In genomic region chr5:180350711-180351110, GRCh38 we compare ENCODE assay signal across 17 cellular contexts. TPM values are rescaled to one million over a fixed set of nuclear protein-coding genes. Genes with fewer than 3 reads are reported as not detected.
A peak's percentile ranks its signal among the peaks of the same experiment; 100 is the strongest.
DNase-seq lines count a peak whose midpoint lies in the region; TF ChIP-seq lines count a peak whose summit lies in the region.
"Had no signal": no experiment of that assay in that cellular context is flagged by ENCODE, and none has a peak within 500 bp of the region (broad histone marks: within the 10 kb centered on the region; RNA-seq: fewer than 3 reads in every experiment).

No MANE protein-coding gene starts in this region.

- H3K27me3 Mint-ChIP-seq in CD8-positive, alpha-beta memory T cell = peaks cover 29 to 35% of the 10 kb centered on the region in 2 donors
- peaks cover 36% of the 10 kb centered on the region for H3K27me3 Mint-ChIP-seq in neural crest cell (ENCODE audit: low read depth)

- H3K27me3 ChIP-seq in CD8-positive, alpha-beta memory T cell (ENCODE audit: insufficient read depth, low read length, poor library complexity, severe bottlenecking) = peaks cover 21% of the 10 kb centered on the region

- TF ChIP-seq CTCF in fibroblast of pulmonary artery (IDR thresholded peaks at IDR 0.05; ENCODE audit: low read length, missing control alignments) = no peak
- no peak for TF ChIP-seq CTCF in neural crest cell (conservative IDR thresholded peaks at IDR 0.05)

- H3K9me3 ChIP-seq in CD8-positive, alpha-beta memory T cell (ENCODE audit: low read length) = no peaks in the 10 kb centered on the region
- H3K9me3 ChIP-seq: neutrophil had no signal

- peaks cover 7 to 14% (median 10%) of the 10 kb centered on the region in 3 donors for H3K4me1 Mint-ChIP-seq in CD8-positive, alpha-beta memory T cell
- peaks cover 27% of the 10 kb centered on the region for H3K4me1 Mint-ChIP-seq in neural crest cell

- CTCF ChIA-PET in CD8-positive, alpha-beta memory T cell (lab: Charles Lee) = no interaction called here

- peaks cover 7% of the 10 kb centered on the region for H3K4me1 ChIP-seq in CD8-positive, alpha-beta memory T cell (ENCODE audit: insufficient read depth, low read length)

- peak overlapping the region in 5 of 7 donors; percentile 47 to 78 (median 73) for H3K4me3 Mint-ChIP-seq in CD8-positive, alpha-beta memory T cell
- peak overlapping the region; percentile 93 for H3K4me3 Mint-ChIP-seq in neural crest cell
- H3K4me3 Mint-ChIP-seq: activated CD4-positive, alpha-beta T cell treated with anti-CD3 and anti-CD28 coated beads, Interleukin-2, amount 10 ng/mL, durations not matched to agents 7 days and 5 days had no signal

- no peak overlapping the region for H3K27ac ChIP-seq in CD8-positive, alpha-beta memory T cell (ENCODE audit: low read depth, low read length)
- H3K27ac ChIP-seq in caudate nucleus (ENCODE audit: low read depth, low read length) = no peak overlapping the region
- H3K27ac ChIP-seq: neutrophil had no signal

- H3K9me3 Mint-ChIP-seq in CD8-positive, alpha-beta memory T cell = no peaks in the 10 kb centered on the region
- no peaks in the 10 kb centered on the region for H3K9me3 Mint-ChIP-seq in neural crest cell
- H3K9me3 Mint-ChIP-seq: activated CD4-positive, alpha-beta T cell treated with anti-CD3 and anti-CD28 coated beads, Interleukin-2, amount 10 ng/mL, durations not matched to agents 7 days and 5 days; effector memory CD8-positive, alpha-beta T cell had no signal

- peak overlapping the region in 2 of 8 donors; percentile 4 to 43 for H3K27ac Mint-ChIP-seq in CD8-positive, alpha-beta memory T cell
- no peak overlapping the region for H3K27ac Mint-ChIP-seq in neural crest cell (ENCODE audit: unreplicated experiment)
- H3K27ac Mint-ChIP-seq: activated CD4-positive, alpha-beta T cell treated with anti-CD3 and anti-CD28 coated beads, Interleukin-2, amount 10 ng/mL, durations not matched to agents 7 days and 5 days; effector memory CD8-positive, alpha-beta T cell had no signal

- H3K36me3 ChIP-seq in CD8-positive, alpha-beta memory T cell (ENCODE audit: insufficient read depth, low read length) = no peaks in the 10 kb centered on the region
- H3K36me3 ChIP-seq: neutrophil had no signal

- no peak for DNase-seq in CD8-positive, alpha-beta memory T cell
- DNase-seq in SK-N-DZ (ENCODE audit: low spot score) (peak; percentile 39), fibroblast of pulmonary artery (ENCODE audit: low read depth) (no peak), neural crest cell (ENCODE audit: low read depth, low spot score) (no peak), NCI-H1048 (lab: John Stamatoyannopoulos, UW) (no peak), activated T-cell treated with anti-CD3 and anti-CD28 coated beads for 4 hours (no peak), foreskin melanocyte (no peak), caudate nucleus (lab: John Stamatoyannopoulos, UW) (no peak)
- DNase-seq: activated CD4-positive, alpha-beta T cell treated with anti-CD3 and anti-CD28 coated beads, Interleukin-2, amount 10 ng/mL, durations not matched to agents 7 days and 5 days; activated gamma-delta T cell treated with Interleukin-2 at 50 U/mL for 16 hours; effector memory CD8-positive, alpha-beta T cell; hypothalamus; Kasumi-1; NCI-H1092 treated with DMSO at 0.1 percent for 48 hours; NCI-H2081; NCI-H510A treated with DMSO at 0.1 percent for 48 hours had no signal

- no peak overlapping the region for H3K4me3 ChIP-seq in CD8-positive, alpha-beta memory T cell (ENCODE audit: low read length)
- H3K4me3 ChIP-seq in fibroblast of pulmonary artery (replicated peaks; ENCODE audit: low read depth, low read length) = peak overlapping the region; percentile 76

- POLR2A ChIA-PET in CD8-positive, alpha-beta memory T cell (lab: Charles Lee) = no interaction called here

- peaks cover 0 to 2% (median 0%) of the 10 kb centered on the region in 3 donors for H3K36me3 Mint-ChIP-seq in CD8-positive, alpha-beta memory T cell
- no peaks in the 10 kb centered on the region for H3K36me3 Mint-ChIP-seq in neural crest cell (ENCODE audit: low read depth)

RNA-seq across cellular contexts. Expression of gene GFPT2, which starts 2.4 kb away (rescaled TPM):
- 1 to 10 TPM; 1.7 to 1.9 TPM for total RNA-seq in CD8-positive, alpha-beta memory T cell
- polyA plus RNA-seq in CD8-positive, alpha-beta memory T cell = 0.41 TPM
- 5.1 and 6.3 TPM in 2 replicates for polyA plus RNA-seq in SK-N-DZ (2014; cell fraction: cytosol; rRNA removed)
- polyA plus RNA-seq in SK-N-DZ (2014; cell fraction: nucleus; rRNA removed) = 5.5 and 19.4 TPM in 2 replicates
- total RNA-seq in neural crest cell = 11.1 and 12.5 TPM in 2 replicates

RNA-seq across cellular contexts. Expression of gene MAPK9, which starts 58.8 kb away (rescaled TPM):
- total RNA-seq in CD8-positive, alpha-beta memory T cell = 10 to 100 TPM; 44.3 to 46.2 TPM
- 34.9 TPM for polyA plus RNA-seq in CD8-positive, alpha-beta memory T cell
- 23.9 and 27.6 TPM in 2 replicates for polyA plus RNA-seq in SK-N-DZ (2014; cell fraction: cytosol; rRNA removed)
- 28.9 and 45.1 TPM in 2 replicates for polyA plus RNA-seq in SK-N-DZ (2014; cell fraction: nucleus; rRNA removed)
- 36.1 and 36.8 TPM in 2 replicates for total RNA-seq in neural crest cell
